In genomic region chr14:55122441-55122986, GRCh38 we compare ENCODE assay signal across 10 cellular contexts. TPM values are rescaled to one million over a fixed set of nuclear protein-coding genes. Genes with fewer than 3 reads are reported as not detected.
DNase-seq lines count a peak whose midpoint lies in the region; ATAC-seq and TF ChIP-seq lines count a peak whose summit lies in the region.
"Had no signal": no experiment of that assay in that cellular context is flagged by ENCODE, and none has a peak within 500 bp of the region (broad histone marks: within the 10 kb centered on the region; RNA-seq: fewer than 3 reads in every experiment).

No MANE protein-coding gene starts in this region.

- ATAC-seq in left lung: peak; percentile 44

- H3K9me3 Mint-ChIP-seq in brain: no peaks in the 10 kb centered on the region
- no peaks in the 10 kb centered on the region for H3K9me3 Mint-ChIP-seq in type B pancreatic cell

- no peaks in the 10 kb centered on the region for H3K36me3 ChIP-seq in left lung

- H3K27me3 Mint-ChIP-seq in brain (peaks cover 32% of the 10 kb centered on the region), type B pancreatic cell (peaks cover 10% of the 10 kb centered on the region)

- TF ChIP-seq CTCF in brain (conservative IDR thresholded peaks at IDR 0.05): no peak
- TF ChIP-seq CTCF in left lung (IDR thresholded peaks at IDR 0.05): no peak
- no peak for TF ChIP-seq CTCF in type B pancreatic cell (conservative IDR thresholded peaks at IDR 0.05)

- intact Hi-C loops in left lung (cut with DNase I): no loop called here

- no peaks in the 10 kb centered on the region for H3K27me3 ChIP-seq in left lung

- H3K36me3 Mint-ChIP-seq in brain (no peaks in the 10 kb centered on the region), type B pancreatic cell (peaks cover 4% of the 10 kb centered on the region)

- DNase-seq in DMS53 (lab: John Stamatoyannopoulos, UW) (peak; percentile 42), DMS53 treated with DMSO at 0.1 percent for 48 hours (lab: John Stamatoyannopoulos, UW; ENCODE audit: unreplicated experiment) (no peak), left lung (peak in 1 of 2 donors; percentile 52), type B pancreatic cell (ENCODE audit: extremely low spot score, unreplicated experiment) (no peak), D341Med (ENCODE audit: low spot score) (no peak), GOT3 (lab: John Stamatoyannopoulos, UW) (no peak)
- no peak for DNase-seq in activated CD8-positive, alpha-beta memory T cell treated with anti-CD3 and anti-CD28 coated beads, Interleukin-2, amount 50 U/mL, for 48 hours
- DNase-seq: NCI-H1930 had no signal

- peaks cover 57% of the 10 kb centered on the region for H3K4me1 Mint-ChIP-seq in brain
- H3K4me1 Mint-ChIP-seq in type B pancreatic cell (ENCODE audit: unreplicated experiment): peaks cover 56% of the 10 kb centered on the region

- H3K4me3 Mint-ChIP-seq in brain (peak overlapping the region; percentile 0 to 60 (median 14)), type B pancreatic cell (peak overlapping the region; percentile 74)

- H3K27ac ChIP-seq in left lung: peak overlapping the region in 1 of 2 donors; percentile 34
- H3K27ac ChIP-seq: A549 had no signal

- no peak overlapping the region for H3K4me3 ChIP-seq in left lung
- H3K4me3 ChIP-seq: A549 had no signal

- no peaks in the 10 kb centered on the region for H3K9me3 ChIP-seq in left lung
- H3K9me3 ChIP-seq: A549 had no signal

- peaks cover 29 to 91% of the 10 kb centered on the region in 2 donors for H3K4me1 ChIP-seq in left lung

- H3K27ac Mint-ChIP-seq in brain (peak overlapping the region; percentile 27 to 97 (median 84)), type B pancreatic cell (peak overlapping the region; percentile 96)

RNA-seq across cellular contexts. Expression of gene LGALS3, which starts 6.5 kb away (rescaled TPM):
- 30.6 TPM for polyA plus RNA-seq in brain (ENCODE audit: insufficient read depth, low read depth, low replicate concordance)
- 100 to 1,000 TPM; 332 to 369 TPM for total RNA-seq in left lung
- total RNA-seq in type B pancreatic cell (ENCODE audit: low replicate concordance): 120 and 497 TPM in 2 replicates
